8 cellular contexts compared by ENCODE assay signal in the genomic region with DNA sequence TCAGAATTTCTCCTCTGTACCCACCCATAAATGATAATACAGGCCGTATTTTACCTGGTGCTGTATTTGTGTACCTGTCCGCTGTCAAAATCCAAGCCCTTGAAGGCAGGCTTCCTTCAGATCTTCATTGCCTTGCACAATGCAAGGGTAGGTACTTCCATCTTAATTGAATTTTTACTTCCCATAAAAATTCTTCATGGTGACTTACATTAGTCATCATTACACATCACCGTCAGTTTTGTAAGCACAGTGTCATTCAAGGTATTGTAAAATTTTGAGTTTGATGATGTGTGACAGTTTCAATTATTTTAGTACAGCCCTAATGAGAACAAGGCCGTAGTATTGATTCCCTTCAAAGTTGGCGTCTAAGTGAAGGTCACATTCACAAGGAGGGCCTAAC. TPM values are rescaled to one million over a fixed set of nuclear protein-coding genes. Genes with fewer than 3 reads are reported as not detected.
DNase-seq lines count a peak whose midpoint lies in the region; ATAC-seq, FAIRE-seq and TF ChIP-seq lines count a peak whose summit lies in the region.

No MANE protein-coding gene starts in this region.

- TF ChIP-seq CTCF in RWPE2 (IDR thresholded peaks at IDR 0.05; ENCODE audit: poor library complexity, severe bottlenecking) (no peak), endodermal cell (conservative IDR thresholded peaks at IDR 0.05) (no peak), natural killer cell (IDR thresholded peaks at IDR 0.05) (no peak)

- peaks cover 16% of the 10 kb centered on the region for H3K36me3 Mint-ChIP-seq in activated naive CD4-positive, alpha-beta T cell treated with anti-CD3 and anti-CD28 coated beads, Interleukin-2, amount 10 ng/mL, durations not matched to agents 7 days and 5 days
- H3K36me3 Mint-ChIP-seq in endodermal cell (ENCODE audit: low read depth): peaks cover 10% of the 10 kb centered on the region
- H3K36me3 Mint-ChIP-seq in natural killer cell: no peaks in the 10 kb centered on the region

- CTCF ChIA-PET in activated naive CD4-positive, alpha-beta T cell treated with anti-CD3 and anti-CD28 coated beads, Interleukin-2, amount 10 ng/mL, durations not matched to agents 7 days and 5 days (lab: Charles Lee): interaction anchor here (1.3 to 1.5 kb wide), 2 partner anchors 12 to 284 kb away, joined by 3 read pairs; no protein-coding TSS in a partner anchor

- H3K4me1 ChIP-seq in RWPE2 (ENCODE audit: insufficient read depth, poor library complexity, severe bottlenecking) (peaks cover 18% of the 10 kb centered on the region), endodermal cell (ENCODE audit: control insufficient read depth, insufficient read depth, low read length) (no peaks in the 10 kb centered on the region)

- H3K9me3 ChIP-seq in RWPE2 (ENCODE audit: severe bottlenecking): no peaks in the 10 kb centered on the region
- H3K9me3 ChIP-seq in endodermal cell (ENCODE audit: control insufficient read depth, low read length): no peaks in the 10 kb centered on the region

- H3K27ac Mint-ChIP-seq in activated naive CD4-positive, alpha-beta T cell treated with anti-CD3 and anti-CD28 coated beads, Interleukin-2, amount 10 ng/mL, durations not matched to agents 7 days and 5 days: peak overlapping the region; percentile 99
- peak overlapping the region; percentile 99 for H3K27ac Mint-ChIP-seq in endodermal cell
- peak overlapping the region; percentile 100 for H3K27ac Mint-ChIP-seq in natural killer cell

- H3K9me3 Mint-ChIP-seq in activated naive CD4-positive, alpha-beta T cell treated with anti-CD3 and anti-CD28 coated beads, Interleukin-2, amount 10 ng/mL, durations not matched to agents 7 days and 5 days: no peaks in the 10 kb centered on the region
- H3K9me3 Mint-ChIP-seq in endodermal cell (no peaks in the 10 kb centered on the region), natural killer cell (no peaks in the 10 kb centered on the region)

- H3K9ac ChIP-seq in endodermal cell (ENCODE audit: extremely low read depth, low read length, poor library complexity, severe bottlenecking): peak overlapping the region; percentile 92

- peaks cover 39% of the 10 kb centered on the region for H3K4me1 Mint-ChIP-seq in activated naive CD4-positive, alpha-beta T cell treated with anti-CD3 and anti-CD28 coated beads, Interleukin-2, amount 10 ng/mL, durations not matched to agents 7 days and 5 days
- H3K4me1 Mint-ChIP-seq in endodermal cell (peaks cover 11% of the 10 kb centered on the region), natural killer cell (peaks cover 35 to 37% of the 10 kb centered on the region in 2 donors)

- H3K4me3 ChIP-seq in RWPE2 (ENCODE audit: severe bottlenecking): peak overlapping the region; percentile 72
- peak overlapping the region; percentile 97 for H3K4me3 ChIP-seq in endodermal cell (ENCODE audit: low read length)

- DNase-seq in activated naive CD4-positive, alpha-beta T cell treated with anti-CD3 and anti-CD28 coated beads, Interleukin-2, amount 10 ng/mL, durations not matched to agents 7 days and 5 days: no peak
- no peak for DNase-seq in activated naive CD4-positive, alpha-beta T cell (lab: John Stamatoyannopoulos, UW)
- DNase-seq in RWPE2 (ENCODE audit: low spot score) (no peak), endodermal cell (no peak), natural killer cell (no peak), NCI-H146 (lab: John Stamatoyannopoulos, UW) (no peak), frontal cortex (ENCODE audit: low spot score in 2 of 2) (no peak)
- no peak for DNase-seq in stimulated activated CD4-positive, alpha-beta T cell treated with anti-CD3 and anti-CD28 coated beads, Interleukin-2, amount 100 ng/mL, for 24 hours

- 37 to 57% methylated on average over 3 to 5 of the region's 5 CpGs for WGBS in endodermal cell (ENCODE audit: insufficient coverage in 1 of 2, insufficient read length in 1 of 2), 2 experiments

- H3K27me3 Mint-ChIP-seq in activated naive CD4-positive, alpha-beta T cell treated with anti-CD3 and anti-CD28 coated beads, Interleukin-2, amount 10 ng/mL, durations not matched to agents 7 days and 5 days: peaks cover 7% of the 10 kb centered on the region
- H3K27me3 Mint-ChIP-seq in endodermal cell (ENCODE audit: insufficient read depth) (no peaks in the 10 kb centered on the region), natural killer cell (ENCODE audit: low read depth in 2 of 2) (no peaks in the 10 kb centered on the region)

- H3K4me3 Mint-ChIP-seq in activated naive CD4-positive, alpha-beta T cell treated with anti-CD3 and anti-CD28 coated beads, Interleukin-2, amount 10 ng/mL, durations not matched to agents 7 days and 5 days: peak overlapping the region; percentile 99
- peak overlapping the region; percentile 91 for H3K4me3 Mint-ChIP-seq in endodermal cell
- peak overlapping the region; percentile 99 for H3K4me3 Mint-ChIP-seq in natural killer cell

- H3K27me3 ChIP-seq in RWPE2 (ENCODE audit: insufficient read depth, poor library complexity, severe bottlenecking) (no peaks in the 10 kb centered on the region), endodermal cell (ENCODE audit: control insufficient read depth, insufficient read depth, low read length, poor library complexity, severe bottlenecking) (no peaks in the 10 kb centered on the region)

- ATAC-seq in RWPE2 (ENCODE audit: low read depth) (peak; percentile 19; the same call in 1 of the 3 replicates), natural killer cell (peak in 1 of 3 donors; percentile 4)

- no peak for FAIRE-seq in frontal cortex (lab: Jason Lieb, UNC)

- H3K27ac ChIP-seq in RWPE2 (ENCODE audit: poor library complexity, severe bottlenecking): peak overlapping the region; percentile 80
- peak overlapping the region; percentile 97 for H3K27ac ChIP-seq in endodermal cell (ENCODE audit: low read depth, low read length)

- peaks cover 45% of the 10 kb centered on the region for H3K36me3 ChIP-seq in RWPE2 (ENCODE audit: low read depth)
- peaks cover 19% of the 10 kb centered on the region for H3K36me3 ChIP-seq in endodermal cell (ENCODE audit: control insufficient read depth, insufficient read depth, low read length)

- intact Hi-C loops in natural killer cell (cut with micrococcal nuclease): loop anchor here (2.0 to 5.0 kb wide), 2 partner anchors 60 to 131 kb away; partner anchors contain the start of gene UEVLD

RNA-seq across cellular contexts. Expression of gene TSG101, which starts 0.8 kb away (rescaled TPM):
- total RNA-seq in endodermal cell (10 to 100 TPM; 56.3 to 67.4 TPM), natural killer cell (10 to 100 TPM; 22.7 to 35.2 (median 23.0) TPM), frontal cortex (83.6 TPM)
- 79.9 TPM for polyA plus RNA-seq in endodermal cell (2013, experiment 1 of 2)
- 78.1 TPM for polyA plus RNA-seq in endodermal cell (2013, experiment 2 of 2)
